Comparison of ENCODE assay signal across 1 cellular context in genomic region chr19:39157997-39158389, GRCh38.
TF ChIP-seq lines count a peak whose summit lies in the region.

No MANE protein-coding gene starts in this region.

TF ChIP-seq in HEK293, 187 proteins besides CTCF, POLR2A, EP300 and RAD21 (continued from another document and continues in another):
- TF ChIP-seq ZBTB44 (tag by site-specific recombination; IDR thresholded peaks at IDR 0.05) (no peak), ZNF621 (tag by site-specific recombination; IDR thresholded peaks at IDR 0.05) (0 out of 2 replicates have a peak, but pooled peaks have one; percentile 62), PRDM2 (tag by site-specific recombination; IDR thresholded peaks at IDR 0.05; ENCODE audit: borderline replicate concordance) (peak; percentile 36; the same call in 1 of the 2 replicates), REST (tag by site-specific recombination; IDR thresholded peaks at IDR 0.05) (no peak), ZNF544 (tag by site-specific recombination; IDR thresholded peaks at IDR 0.05) (no peak), ZNF501 (tag by site-specific recombination; IDR thresholded peaks at IDR 0.05) (no peak), ZNF580 (tag by site-specific recombination; IDR thresholded peaks at IDR 0.05) (no peak), ZBTB8A (tag by site-specific recombination; IDR thresholded peaks at IDR 0.05) (no peak), SP2 (tag by site-specific recombination; IDR thresholded peaks at IDR 0.05) (no peak), ZNF221 (tag by site-specific recombination; IDR thresholded peaks at IDR 0.05; ENCODE audit: borderline replicate concordance) (no peak), ZNF174 (tag by site-specific recombination; IDR thresholded peaks at IDR 0.05) (no peak), ZNF148 (tag by site-specific recombination; IDR thresholded peaks at IDR 0.05; ENCODE audit: borderline replicate concordance) (peak; percentile 78), GFI1B (tag by site-specific recombination; IDR thresholded peaks at IDR 0.05) (no peak), ZNF747 (tag by site-specific recombination; IDR thresholded peaks at IDR 0.05) (no peak), YY2 (tag by site-specific recombination; IDR thresholded peaks at IDR 0.05) (no peak), ZNF600 (tag by site-specific recombination; IDR thresholded peaks at IDR 0.05) (no peak), INSM2 (tag by site-specific recombination; IDR thresholded peaks at IDR 0.05) (no peak), HOXD13 (CRISPR knock-in tag; IDR thresholded peaks at IDR 0.05; ENCODE audit: borderline replicate concordance) (no peak), ZNF654 (tag by site-specific recombination; IDR thresholded peaks at IDR 0.05; ENCODE audit: low read depth) (no peak), ZNF549 (tag by site-specific recombination; IDR thresholded peaks at IDR 0.05) (no peak), OVOL3 (tag by site-specific recombination; IDR thresholded peaks at IDR 0.05) (no peak), ZNF585B (tag by site-specific recombination; IDR thresholded peaks at IDR 0.05) (no peak), GLI4 (tag by site-specific recombination; IDR thresholded peaks at IDR 0.05) (no peak), ZNF768 (tag by site-specific recombination; IDR thresholded peaks at IDR 0.05) (no peak), KLF1 (tag by site-specific recombination; IDR thresholded peaks at IDR 0.05) (no peak), ZNF2 (tag by site-specific recombination; IDR thresholded peaks at IDR 0.05) (no peak), ZSCAN23 (tag by site-specific recombination; IDR thresholded peaks at IDR 0.05) (no peak), SETDB1 (IDR thresholded peaks at IDR 0.05; ENCODE audit: insufficient read length, low read length) (no peak), ZNF362 (tag by site-specific recombination; IDR thresholded peaks at IDR 0.05) (no peak), ZNF658 (tag by site-specific recombination; IDR thresholded peaks at IDR 0.05) (0 out of 2 replicates have a peak, but pooled peaks have one; percentile 24), OSR2 (tag by site-specific recombination; IDR thresholded peaks at IDR 0.05) (no peak), ZNF426 (tag by site-specific recombination; IDR thresholded peaks at IDR 0.05) (no peak), ZNF555 (tag by site-specific recombination; conservative IDR thresholded peaks at IDR 0.05) (no peak), ZNF18 (tag by site-specific recombination; IDR thresholded peaks at IDR 0.05) (peak; percentile 79; the same call in 1 of the 2 replicates), TRIM28 (IDR thresholded peaks at IDR 0.05; ENCODE audit: borderline replicate concordance, low read length) (no peak), ZNF449 (tag by site-specific recombination; IDR thresholded peaks at IDR 0.05) (no peak), ZNF394 (tag by site-specific recombination; IDR thresholded peaks at IDR 0.05; ENCODE audit: borderline replicate concordance) (no peak), ZNF558 (tag by site-specific recombination; IDR thresholded peaks at IDR 0.05) (no peak), ZNF510 (tag by site-specific recombination; IDR thresholded peaks at IDR 0.05; ENCODE audit: insufficient replicate concordance) (no peak), MYNN (tag by site-specific recombination; IDR thresholded peaks at IDR 0.05; ENCODE audit: borderline replicate concordance) (no peak), ZFP69B (tag by site-specific recombination; IDR thresholded peaks at IDR 0.05) (no peak)
